1 cellular context compared by ENCODE assay signal in genomic region chr17:61390479-61390791, GRCh38.
TF ChIP-seq lines count a peak whose summit lies in the region.

No MANE protein-coding gene starts in this region.

TF ChIP-seq in HCT116, 20 proteins besides CTCF, POLR2A, EP300 and RAD21:
- TF ChIP-seq ELF1 (IDR thresholded peaks at IDR 0.05; ENCODE audit: borderline replicate concordance, low read depth) = no peak
- no peak for TF ChIP-seq EZH2phosphoT487 (IDR thresholded peaks at IDR 0.05; ENCODE audit: borderline replicate concordance)
- TF ChIP-seq POLR2AphosphoS5 (IDR thresholded peaks at IDR 0.05; ENCODE audit: low read depth, low read length) = no peak
- no peak for TF ChIP-seq SRF (IDR thresholded peaks at IDR 0.05; ENCODE audit: low read depth)
- TF ChIP-seq REST (IDR thresholded peaks at IDR 0.05; ENCODE audit: low read depth) = no peak
- TF ChIP-seq YY1 (IDR thresholded peaks at IDR 0.05; ENCODE audit: extremely low read depth, insufficient replicate concordance, low read depth, low read length) = no peak
- no peak for TF ChIP-seq FOSL1 (IDR thresholded peaks at IDR 0.05; ENCODE audit: low read depth)
- no peak for TF ChIP-seq ATF3 (IDR thresholded peaks at IDR 0.05)
